ENCODE assay signal across 8 cellular contexts in genomic region chr17:8249621-8250020, GRCh38. TPM values are rescaled to one million over a fixed set of nuclear protein-coding genes. Genes with fewer than 3 reads are reported as not detected.
DNase-seq lines count a peak whose midpoint lies in the region; ATAC-seq and TF ChIP-seq lines count a peak whose summit lies in the region.

No MANE protein-coding gene starts in this region.

- intact Hi-C loops in sigmoid colon (cut with DNase I), result loop anchor here (2.0 to 5.0 kb wide), 2 partner anchors 131 to 133 kb away; partner anchors contain the start of genes ALOXE3 and RPL26

- DNase-seq in GM06990 (ENCODE audit: extremely low read depth, insufficient read length) (no peak), fibroblast of pulmonary artery (ENCODE audit: low read depth) (no peak), sigmoid colon (no peak), NCI-H1105 treated with DMSO at 0.1 percent for 48 hours (lab: John Stamatoyannopoulos, UW) (no peak), mesenteric fat pad (ENCODE audit: low spot score) (no peak)

- no peak for TF ChIP-seq CTCF in GM06990 (IDR thresholded peaks at IDR 0.05; ENCODE audit: insufficient read depth, low read length, poor library complexity, severe bottlenecking)
- no peak for TF ChIP-seq CTCF in SU-DHL-6 (IDR thresholded peaks at IDR 0.05; ENCODE audit: insufficient read depth, low read length, poor library complexity, severe bottlenecking)
- TF ChIP-seq CTCF in fibroblast of pulmonary artery (IDR thresholded peaks at IDR 0.05; ENCODE audit: low read length, missing control alignments), result no peak
- TF ChIP-seq CTCF in sigmoid colon (IDR thresholded peaks at IDR 0.05), result no peak

- H3F3A ChIP-seq in SU-DHL-6 (ENCODE audit: insufficient read depth), result peaks cover 24% of the 10 kb centered on the region

- H3K27ac ChIP-seq in SU-DHL-6 (ENCODE audit: low read depth, low read length), result peak overlapping the region; percentile 96
- peak overlapping the region; percentile 95 to 98 (median 98) for H3K27ac ChIP-seq in sigmoid colon

- H3K27me3 ChIP-seq in GM06990 (replicated peaks; ENCODE audit: control insufficient read depth, insufficient read depth, low read length) (no peaks in the 10 kb centered on the region), SU-DHL-6 (ENCODE audit: low read length) (no peaks in the 10 kb centered on the region), sigmoid colon (no peaks in the 10 kb centered on the region)

- peak overlapping the region; percentile 87 for H3K4me3 ChIP-seq in GM06990 (replicated peaks; ENCODE audit: low read depth, low read length)
- H3K4me3 ChIP-seq in SU-DHL-6 (ENCODE audit: insufficient read depth, low read length, poor library complexity, severe bottlenecking), result peak overlapping the region; percentile 95
- H3K4me3 ChIP-seq in fibroblast of pulmonary artery (replicated peaks; ENCODE audit: low read depth, low read length), result peak overlapping the region; percentile 83
- H3K4me3 ChIP-seq in sigmoid colon, result peak overlapping the region; percentile 60 to 66 (median 62)

- no peak for ATAC-seq in GM21423 (IDR thresholded peaks at IDR 0.05; ENCODE audit: unreplicated experiment)
- no peak for ATAC-seq in GM19035 (IDR thresholded peaks at IDR 0.05; ENCODE audit: unreplicated experiment)

- no peak for TF ChIP-seq POLR2A in sigmoid colon (IDR thresholded peaks at IDR 0.05)

- no peaks in the 10 kb centered on the region for H4K20me1 ChIP-seq in SU-DHL-6 (ENCODE audit: low read depth, low read length)

- TF ChIP-seq EP300 in sigmoid colon (IDR thresholded peaks at IDR 0.05), result no peak

- peak overlapping the region; percentile 87 for H3K4me2 ChIP-seq in SU-DHL-6 (ENCODE audit: low read depth, low read length, poor library complexity, severe bottlenecking)

- H3K36me3 ChIP-seq in GM06990 (ENCODE audit: control insufficient read depth, insufficient read depth, low read length), result peaks cover 5% of the 10 kb centered on the region
- H3K36me3 ChIP-seq in SU-DHL-6 (ENCODE audit: low read length), result peaks cover 3% of the 10 kb centered on the region; the same call in 1 of the 2 replicates
- H3K36me3 ChIP-seq in sigmoid colon, result peaks cover 0 to 19% (median 6%) of the 10 kb centered on the region in 4 donors

- peak overlapping the region; percentile 93 for H3K9ac ChIP-seq in SU-DHL-6 (ENCODE audit: low read length)

- 10 to 11% methylated on average over 8 of the region's 8 CpGs for WGBS in sigmoid colon, 2 donors

- peak overlapping the region; percentile 52 for H2AFZ ChIP-seq in SU-DHL-6 (ENCODE audit: low read depth, low read length, severe bottlenecking)

- peaks cover 0 to 34% (median 17%) of the 10 kb centered on the region in 4 donors for H3K4me1 ChIP-seq in sigmoid colon

- H3K9me3 ChIP-seq in SU-DHL-6 (ENCODE audit: insufficient read depth, low read length) (no peaks in the 10 kb centered on the region), sigmoid colon (no peaks in the 10 kb centered on the region)

- H3K9me2 ChIP-seq in SU-DHL-6 (replicated peaks; ENCODE audit: insufficient read depth, low read length), result no peaks in the 10 kb centered on the region

- H3K79me2 ChIP-seq in SU-DHL-6 (ENCODE audit: insufficient read depth, low read length), result peaks cover 57% of the 10 kb centered on the region

RNA-seq across cellular contexts. Expression of gene PFAS, which starts 0.5 kb away (rescaled TPM):
- total RNA-seq in sigmoid colon (10 to 100 TPM in 1 of 4 donors, 1 to 10 TPM in 3; 4.6 to 10.2 (median 6.9) TPM), mesenteric fat pad (39.2 TPM)
- polyA plus RNA-seq in sigmoid colon, result 10 to 100 TPM in 1 of 3 donors, 1 to 10 TPM in 2; 1.4 to 22.2 (median 1.8) TPM

RNA-seq across cellular contexts. Expression of gene CTC1, which starts 1.8 kb away (rescaled TPM):
- total RNA-seq in sigmoid colon (10 to 100 TPM; 14.6 to 19.9 (median 16.7) TPM), mesenteric fat pad (34.3 TPM)
- 10 to 100 TPM in 2 of 3 donors, 1 to 10 TPM in 1; 3.7 to 34.2 (median 13.2) TPM for polyA plus RNA-seq in sigmoid colon

RNA-seq across cellular contexts. Expression of gene RANGRF, which starts 38.8 kb away (rescaled TPM):
- total RNA-seq in sigmoid colon, result 10 to 100 TPM; 27.1 to 46.6 (median 30.8) TPM
- polyA plus RNA-seq in sigmoid colon, result 10 to 100 TPM; 20.8 to 44.8 (median 24.6) TPM
- total RNA-seq in mesenteric fat pad, result 20.8 TPM

RNA-seq across cellular contexts. Expression of gene AURKB, which starts 39.2 kb away (rescaled TPM):
- total RNA-seq in sigmoid colon (1 to 10 TPM in 2 of 4 donors, not detected in 2; 1.4 to 3.3 TPM), mesenteric fat pad (not detected)
- polyA plus RNA-seq in sigmoid colon, result 10 to 100 TPM in 2 of 3 donors, 1 to 10 TPM in 1; 1.8 to 45.6 (median 12.7) TPM

RNA-seq across cellular contexts. Expression of gene SLC25A35, which starts 45.6 kb away (rescaled TPM):
- total RNA-seq in sigmoid colon, result 1 to 10 TPM; 1.8 to 5.0 (median 4.2) TPM
- polyA plus RNA-seq in sigmoid colon, result 1 to 10 TPM; 3.6 to 8.5 (median 4.9) TPM
- total RNA-seq in mesenteric fat pad, result 3.9 TPM
